Comparison of ENCODE assay signal across 15 cellular contexts in genomic region chr7:100726998-100727761, GRCh38. TPM values are rescaled to one million over a fixed set of nuclear protein-coding genes. Genes with fewer than 3 reads are reported as not detected.
A peak's percentile ranks its signal among the peaks of the same experiment; 100 is the strongest.
DNase-seq lines count a peak whose midpoint lies in the region; ATAC-seq, FAIRE-seq and TF ChIP-seq lines count a peak whose summit lies in the region.
"Had no signal": no experiment of that assay in that cellular context is flagged by ENCODE, and none has a peak within 500 bp of the region (broad histone marks: within the 10 kb centered on the region; RNA-seq: fewer than 3 reads in every experiment).

No MANE protein-coding gene starts in this region.

- in situ Hi-C loops in HepG2 (cut with HindIII; ENCODE audit: extremely low pct_ligation_motif_present, low pct_unique_long_range_greater_than_20kb): no loop called here

- ATAC-seq in HepG2 (no peak; the same call in 2 of the 3 replicates), GM19324 (IDR thresholded peaks at IDR 0.05; ENCODE audit: low FRiP score, unreplicated experiment) (no peak)
- ATAC-seq: activated T-cell treated with anti-CD3 and anti-CD28 coated beads, Interleukin-2, amount 50 U/mL, for 72 hours; heart right ventricle; naive thymus-derived CD8-positive, alpha-beta T cell; right cardiac atrium had no signal

- H3K4me1 ChIP-seq in HepG2 (ENCODE audit: insufficient read depth, low read length) (peaks cover 88% of the 10 kb centered on the region), vagina (peaks cover 21% of the 10 kb centered on the region), ascending aorta (no peaks in the 10 kb centered on the region)

- no peak for TF ChIP-seq POLR2A in HepG2 (IDR thresholded peaks at IDR 0.05; ENCODE audit: insufficient read depth in 1 of 2, low read depth in 2 of 2, low read length in 2 of 2)
- no peak for TF ChIP-seq POLR2A in vagina (IDR thresholded peaks at IDR 0.05)

- peak in 1 of 2 experiments; percentile 27; a peak in 1 of 4 replicates for TF ChIP-seq EP300 in HepG2 (IDR thresholded peaks at IDR 0.05; ENCODE audit: low read depth in 2 of 2, low read length in 2 of 2)
- TF ChIP-seq EP300 in HepG2 (CRISPR knock-in tag; IDR thresholded peaks at IDR 0.05; ENCODE audit: borderline replicate concordance): no peak

- H3K36me3 ChIP-seq in H7 (replicated peaks; ENCODE audit: control insufficient read depth, insufficient read depth, low read length) (no peaks in the 10 kb centered on the region), HepG2 (replicated peaks in 1 of 2; ENCODE audit: control insufficient read depth in 1 of 2, insufficient read depth in 2 of 2, low read length in 2 of 2) (no peaks in the 10 kb centered on the region), vagina (no peaks in the 10 kb centered on the region), ascending aorta (no peaks in the 10 kb centered on the region)
- H3K36me3 ChIP-seq: heart right ventricle had no signal

- no peak for TF ChIP-seq CTCF in choroid plexus epithelial cell (conservative IDR thresholded peaks at IDR 0.05; ENCODE audit: low read depth, low read length)
- no peak for TF ChIP-seq CTCF in HepG2 (CRISPR knock-in tag; IDR thresholded peaks at IDR 0.05)
- TF ChIP-seq CTCF in vagina (IDR thresholded peaks at IDR 0.05): no peak
- no peak for TF ChIP-seq CTCF in ascending aorta (IDR thresholded peaks at IDR 0.05)

- TF ChIP-seq RAD21 in HepG2 (CRISPR knock-in tag; IDR thresholded peaks at IDR 0.05): no peak

- no peaks in the 10 kb centered on the region for H4K20me1 ChIP-seq in HepG2 (ENCODE audit: insufficient read depth, low read length)

- FAIRE-seq in HepG2 (lab: Jason Lieb, UNC): peak; percentile 4

- POLR2A ChIA-PET in HepG2 (lab: Yijun Ruan, JAX): interaction anchor here (1.6 kb wide), 1 partner anchor 21 kb away, joined by 6 read pairs; the partner anchor contains the start of gene POP7

- 19% methylated on average over 12 of the region's 12 CpGs for WGBS in HepG2 (ENCODE audit: low lambda C conversion rate)

- H3K27me3 ChIP-seq in H7 (ENCODE audit: control insufficient read depth, insufficient read depth, low read length) (peaks cover 3% of the 10 kb centered on the region; the same call in 1 of the 2 replicates), HepG2 (ENCODE audit: control insufficient read depth in 1 of 2, insufficient read depth in 2 of 2, low read length in 2 of 2) (no peaks in the 10 kb centered on the region; a peak in 1 of 5 replicates), vagina (no peaks in the 10 kb centered on the region), ascending aorta (no peaks in the 10 kb centered on the region)

- H3K9me3 ChIP-seq in HepG2 (ENCODE audit: low read length): no peaks in the 10 kb centered on the region
- no peaks in the 10 kb centered on the region for H3K9me3 ChIP-seq in vagina
- H3K9me3 ChIP-seq in ascending aorta: no peaks in the 10 kb centered on the region
- H3K9me3 ChIP-seq: heart right ventricle had no signal

- CTCF ChIA-PET in HepG2 (lab: Yijun Ruan, JAX; ENCODE audit: low intra/inter-chr PET ratio, low total read pairs): interaction anchor here (1.5 to 4.6 kb wide), 2 partner anchors 22 to 125 kb away, joined by 3 to 37 read pairs; partner anchors contain the start of genes POP7 and SLC12A9

- no peak overlapping the region for H2AFZ ChIP-seq in HepG2 (ENCODE audit: low read length)

- no TSS peak for BruUV-seq in HepG2 (replicated peaks; lab: Mats Ljungman, UMichigan)

- H3K9ac ChIP-seq in HepG2 (ENCODE audit: insufficient read depth, low read depth, low read length): no peak overlapping the region

- H3K27ac ChIP-seq in HepG2 (ENCODE audit: extremely low read length, insufficient read depth, low read length): no peak overlapping the region
- peak overlapping the region; percentile 48 for H3K27ac ChIP-seq in vagina
- no peak overlapping the region for H3K27ac ChIP-seq in ascending aorta
- H3K27ac ChIP-seq: heart right ventricle had no signal

- H3K4me3 ChIP-seq in H7 (ENCODE audit: insufficient read depth, low read depth, low read length) (no peak overlapping the region), choroid plexus epithelial cell (ENCODE audit: low read depth, low read length) (no peak overlapping the region), HepG2 (replicated peaks in 1 of 3; ENCODE audit: insufficient read depth in 1 of 3, low read depth in 2 of 3, low read length in 3 of 3) (no peak overlapping the region), vagina (no peak overlapping the region), ascending aorta (no peak overlapping the region)
- H3K4me3 ChIP-seq: heart right ventricle had no signal

- peak; percentile 5 for DNase-seq in H7
- peak; percentile 81 for DNase-seq in choroid plexus epithelial cell (ENCODE audit: low read depth)
- DNase-seq in HepG2 (ENCODE audit: low spot score): peak; percentile 32
- DNase-seq in vagina (ENCODE audit: extremely low spot score in 2 of 2): no peak
- no peak for DNase-seq in NCI-H1105 (lab: John Stamatoyannopoulos, UW)
- DNase-seq in ascending aorta (ENCODE audit: low spot score in 2 of 2): no peak
- DNase-seq: activated T-cell treated with anti-CD3 and anti-CD28 coated beads, Interleukin-2, amount 50 U/mL, for 72 hours; Calu3; heart right ventricle; naive thymus-derived CD8-positive, alpha-beta T cell; NCI-H1436; NCI-H510A treated with DMSO at 0.1 percent for 48 hours; right cardiac atrium had no signal

- peak overlapping the region; percentile 38 for H3K4me2 ChIP-seq in HepG2 (ENCODE audit: low read depth, low read length)

- intact Hi-C loops in HepG2 (cut with micrococcal nuclease; ENCODE audit: unreplicated experiment) (no loop called here), vagina (cut with DNase I) (no loop called here), ascending aorta (cut with DNase I) (loop anchor here (5.0 kb wide), 2 partner anchors 125 to 260 kb away; partner anchors contain the start of gene SLC12A9)

- peaks cover 3% of the 10 kb centered on the region for H3K79me2 ChIP-seq in HepG2 (ENCODE audit: insufficient read depth, low read length)

RNA-seq across cellular contexts. Expression of gene ZAN, which starts 6.2 kb away (rescaled TPM):
- 0.03 TPM in 1 of 2 replicates, not detected in the other for total RNA-seq in H7 (2014; rRNA removed; shearing (Covaris generic))
- total RNA-seq in HepG2 (2016; rRNA removed; fragmentation: Illumina TruSeq; extraction: Trizol): 0.02 and 0.08 TPM in 2 replicates
- total RNA-seq in HepG2 (2016; cell fraction: cytosol; rRNA removed; fragmentation: Illumina TruSeq; extraction: Trizol; ENCODE audit: low read depth): 0.09 and 0.10 TPM in 2 replicates
- 0.04 TPM in 2 replicates for total RNA-seq in HepG2 (2016; cell fraction: insoluble cytoplasmic fraction; rRNA removed; fragmentation: Illumina TruSeq; extraction: Trizol)
- 0.03 and 0.06 TPM in 2 replicates for total RNA-seq in HepG2 (2016; cell fraction: membrane; rRNA removed; fragmentation: Illumina TruSeq; extraction: Trizol)
- 0.06 TPM in 2 replicates for total RNA-seq in HepG2 (2016; cell fraction: nucleus; rRNA removed; fragmentation: Illumina TruSeq; extraction: Trizol)
- polyA plus RNA-seq in HepG2 (2011; rRNA removed): 0.09 and 0.14 TPM in 2 replicates
- 0.07 and 0.08 TPM in 2 replicates for polyA plus RNA-seq in HepG2 (2011; cell fraction: cytosol; rRNA removed)
- polyA plus RNA-seq in HepG2 (2011; cell fraction: nucleus; rRNA removed): 0.55 and 0.66 TPM in 2 replicates
- 0.13 and 0.23 TPM in 2 replicates for polyA plus RNA-seq in HepG2 (2012)
- polyA plus RNA-seq in HepG2 (2016; cell fraction: cytosol; fragmentation: Illumina TruSeq; extraction: Trizol; ENCODE audit: low read depth): 0.05 TPM in 2 replicates
- polyA plus RNA-seq in HepG2 (2016; cell fraction: insoluble cytoplasmic fraction; fragmentation: Illumina TruSeq; extraction: Trizol; ENCODE audit: low read depth): 0.05 and 0.12 TPM in 2 replicates
- 0.07 and 0.08 TPM in 2 replicates for polyA plus RNA-seq in HepG2 (2016; cell fraction: membrane; fragmentation: Illumina TruSeq; extraction: Trizol; ENCODE audit: low read depth)
- polyA plus RNA-seq in HepG2 (2016; cell fraction: nucleus; fragmentation: Illumina TruSeq; extraction: Trizol; ENCODE audit: insufficient read depth, low read depth): 0.44 and 0.63 TPM in 2 replicates
- 0.48 TPM in 1 of 2 replicates, not detected in the other for polyA minus RNA-seq in HepG2 (2011; rRNA and poly(A)+ RNA removed; ENCODE audit: low replicate concordance)
- 0.10 and 0.18 TPM in 2 replicates for polyA minus RNA-seq in HepG2 (2011; cell fraction: cytosol; rRNA and poly(A)+ RNA removed)
- 0.25 and 0.26 TPM in 2 replicates for polyA minus RNA-seq in HepG2 (2011; cell fraction: nucleus; rRNA and poly(A)+ RNA removed)
- total RNA-seq in vagina: not detected
- total RNA-seq in ascending aorta: not detected
- total RNA-seq: activated T-cell treated with anti-CD3 and anti-CD28 coated beads, Interleukin-2, amount 50 U/mL, for 72 hours; Calu3; heart right ventricle; naive thymus-derived CD8-positive, alpha-beta T cell; right cardiac atrium; T-helper 2 cell treated with Interferon-gamma antibody and Interleukin-4, amounts not matched to agents 100 ng/mL and 5 ng/mL, for 36 hours had no signal
- polyA plus RNA-seq: heart right ventricle, right cardiac atrium had no signal

RNA-seq across cellular contexts. Expression of gene EPO, which starts 6.9 kb away (rescaled TPM):
- 0.15 TPM in 1 of 2 replicates, not detected in the other for total RNA-seq in H7 (2014; rRNA removed; shearing (Covaris generic))
- 9.9 and 10.3 TPM in 2 replicates for total RNA-seq in HepG2 (2016; rRNA removed; fragmentation: Illumina TruSeq; extraction: Trizol)
- total RNA-seq in HepG2 (2016; cell fraction: cytosol; rRNA removed; fragmentation: Illumina TruSeq; extraction: Trizol; ENCODE audit: low read depth): 10.8 and 15.4 TPM in 2 replicates
- total RNA-seq in HepG2 (2016; cell fraction: insoluble cytoplasmic fraction; rRNA removed; fragmentation: Illumina TruSeq; extraction: Trizol): 9.7 and 9.8 TPM in 2 replicates
- total RNA-seq in HepG2 (2016; cell fraction: membrane; rRNA removed; fragmentation: Illumina TruSeq; extraction: Trizol): 16.5 and 20.1 TPM in 2 replicates
- 5.3 and 6.7 TPM in 2 replicates for total RNA-seq in HepG2 (2016; cell fraction: nucleus; rRNA removed; fragmentation: Illumina TruSeq; extraction: Trizol)
- polyA plus RNA-seq in HepG2 (2011; rRNA removed): 25.7 and 26.2 TPM in 2 replicates
- polyA plus RNA-seq in HepG2 (2011; cell fraction: cytosol; rRNA removed): 19.8 and 27.3 TPM in 2 replicates
- polyA plus RNA-seq in HepG2 (2011; cell fraction: nucleus; rRNA removed): 19.5 and 22.2 TPM in 2 replicates
- polyA plus RNA-seq in HepG2 (2012): 8.8 and 13.8 TPM in 2 replicates
- 12.3 and 15.4 TPM in 2 replicates for polyA plus RNA-seq in HepG2 (2016; cell fraction: cytosol; fragmentation: Illumina TruSeq; extraction: Trizol; ENCODE audit: low read depth)
- 10.0 and 11.4 TPM in 2 replicates for polyA plus RNA-seq in HepG2 (2016; cell fraction: insoluble cytoplasmic fraction; fragmentation: Illumina TruSeq; extraction: Trizol; ENCODE audit: low read depth)
- 14.8 and 16.9 TPM in 2 replicates for polyA plus RNA-seq in HepG2 (2016; cell fraction: membrane; fragmentation: Illumina TruSeq; extraction: Trizol; ENCODE audit: low read depth)
- polyA plus RNA-seq in HepG2 (2016; cell fraction: nucleus; fragmentation: Illumina TruSeq; extraction: Trizol; ENCODE audit: insufficient read depth, low read depth): 13.7 and 14.3 TPM in 2 replicates
- polyA minus RNA-seq in HepG2 (2011; rRNA and poly(A)+ RNA removed; ENCODE audit: low replicate concordance): 17.8 TPM in 1 of 2 replicates, not detected in the other
- polyA minus RNA-seq in HepG2 (2011; cell fraction: cytosol; rRNA and poly(A)+ RNA removed): 10.0 and 11.1 TPM in 2 replicates
- polyA minus RNA-seq in HepG2 (2011; cell fraction: nucleus; rRNA and poly(A)+ RNA removed): 2.6 and 3.1 TPM in 2 replicates
- total RNA-seq in vagina: not detected
- total RNA-seq in ascending aorta: not detected
- total RNA-seq: Calu3; naive thymus-derived CD8-positive, alpha-beta T cell; right cardiac atrium; T-helper 2 cell treated with Interferon-gamma antibody and Interleukin-4, amounts not matched to agents 100 ng/mL and 5 ng/mL, for 36 hours had no signal
- polyA plus RNA-seq: heart right ventricle; naive thymus-derived CD8-positive, alpha-beta T cell; right cardiac atrium had no signal

RNA-seq across cellular contexts. Expression of gene POP7, which starts 21.3 kb away (rescaled TPM):
- 95.0 and 128 TPM in 2 replicates for total RNA-seq in H7 (2014; rRNA removed; shearing (Covaris generic))
- total RNA-seq in HepG2 (2016; rRNA removed; fragmentation: Illumina TruSeq; extraction: Trizol) (91.1 and 91.5 TPM in 2 replicates), vagina (44.0 TPM), ascending aorta (44.0 TPM)
- total RNA-seq in HepG2 (2016; cell fraction: cytosol; rRNA removed; fragmentation: Illumina TruSeq; extraction: Trizol; ENCODE audit: low read depth): 80.9 and 134 TPM in 2 replicates
- 88.0 and 96.3 TPM in 2 replicates for total RNA-seq in HepG2 (2016; cell fraction: insoluble cytoplasmic fraction; rRNA removed; fragmentation: Illumina TruSeq; extraction: Trizol)
- total RNA-seq in HepG2 (2016; cell fraction: membrane; rRNA removed; fragmentation: Illumina TruSeq; extraction: Trizol): 82.0 and 130 TPM in 2 replicates
- 30.9 and 33.0 TPM in 2 replicates for total RNA-seq in HepG2 (2016; cell fraction: nucleus; rRNA removed; fragmentation: Illumina TruSeq; extraction: Trizol)
- polyA plus RNA-seq in HepG2 (2011; rRNA removed): 63.9 and 70.6 TPM in 2 replicates
- polyA plus RNA-seq in HepG2 (2011; cell fraction: cytosol; rRNA removed): 59.0 and 91.7 TPM in 2 replicates
- polyA plus RNA-seq in HepG2 (2011; cell fraction: nucleus; rRNA removed): 30.7 and 33.6 TPM in 2 replicates
- 35.3 and 43.7 TPM in 2 replicates for polyA plus RNA-seq in HepG2 (2012)
- polyA plus RNA-seq in HepG2 (2016; cell fraction: cytosol; fragmentation: Illumina TruSeq; extraction: Trizol; ENCODE audit: low read depth): 72.9 and 135 TPM in 2 replicates
- 95.2 and 106 TPM in 2 replicates for polyA plus RNA-seq in HepG2 (2016; cell fraction: insoluble cytoplasmic fraction; fragmentation: Illumina TruSeq; extraction: Trizol; ENCODE audit: low read depth)
- 75.0 and 120 TPM in 2 replicates for polyA plus RNA-seq in HepG2 (2016; cell fraction: membrane; fragmentation: Illumina TruSeq; extraction: Trizol; ENCODE audit: low read depth)
- 59.0 and 71.0 TPM in 2 replicates for polyA plus RNA-seq in HepG2 (2016; cell fraction: nucleus; fragmentation: Illumina TruSeq; extraction: Trizol; ENCODE audit: insufficient read depth, low read depth)
- polyA minus RNA-seq in HepG2 (2011; rRNA and poly(A)+ RNA removed; ENCODE audit: low replicate concordance): 32.0 and 34.2 TPM in 2 replicates
- 21.5 and 21.6 TPM in 2 replicates for polyA minus RNA-seq in HepG2 (2011; cell fraction: cytosol; rRNA and poly(A)+ RNA removed)
- 4.5 and 5.0 TPM in 2 replicates for polyA minus RNA-seq in HepG2 (2011; cell fraction: nucleus; rRNA and poly(A)+ RNA removed)

RNA-seq across cellular contexts. Expression of gene GIGYF1, which starts 33.1 kb away (rescaled TPM):
- 48.2 and 66.4 TPM in 2 replicates for total RNA-seq in H7 (2014; rRNA removed; shearing (Covaris generic))
- total RNA-seq in HepG2 (2016; rRNA removed; fragmentation: Illumina TruSeq; extraction: Trizol) (6.4 and 16.1 TPM in 2 replicates), vagina (20.6 TPM), ascending aorta (31.1 TPM)
- 1.1 TPM in 2 replicates for total RNA-seq in HepG2 (2016; cell fraction: cytosol; rRNA removed; fragmentation: Illumina TruSeq; extraction: Trizol; ENCODE audit: low read depth)
- total RNA-seq in HepG2 (2016; cell fraction: insoluble cytoplasmic fraction; rRNA removed; fragmentation: Illumina TruSeq; extraction: Trizol): 5.2 and 15.6 TPM in 2 replicates
- 2.5 and 3.1 TPM in 2 replicates for total RNA-seq in HepG2 (2016; cell fraction: membrane; rRNA removed; fragmentation: Illumina TruSeq; extraction: Trizol)
- total RNA-seq in HepG2 (2016; cell fraction: nucleus; rRNA removed; fragmentation: Illumina TruSeq; extraction: Trizol): 20.9 and 26.7 TPM in 2 replicates
- polyA plus RNA-seq in HepG2 (2011; rRNA removed): 7.6 and 10.2 TPM in 2 replicates
- polyA plus RNA-seq in HepG2 (2011; cell fraction: cytosol; rRNA removed): 2.9 and 4.4 TPM in 2 replicates
- 109 and 136 TPM in 2 replicates for polyA plus RNA-seq in HepG2 (2011; cell fraction: nucleus; rRNA removed)
- polyA plus RNA-seq in HepG2 (2012): 14.6 and 15.7 TPM in 2 replicates
- 0.49 and 0.50 TPM in 2 replicates for polyA plus RNA-seq in HepG2 (2016; cell fraction: cytosol; fragmentation: Illumina TruSeq; extraction: Trizol; ENCODE audit: low read depth)
- polyA plus RNA-seq in HepG2 (2016; cell fraction: insoluble cytoplasmic fraction; fragmentation: Illumina TruSeq; extraction: Trizol; ENCODE audit: low read depth): 4.7 and 6.6 TPM in 2 replicates
- 1.2 and 1.8 TPM in 2 replicates for polyA plus RNA-seq in HepG2 (2016; cell fraction: membrane; fragmentation: Illumina TruSeq; extraction: Trizol; ENCODE audit: low read depth)
- polyA plus RNA-seq in HepG2 (2016; cell fraction: nucleus; fragmentation: Illumina TruSeq; extraction: Trizol; ENCODE audit: insufficient read depth, low read depth): 82.9 and 91.2 TPM in 2 replicates
- polyA minus RNA-seq in HepG2 (2011; rRNA and poly(A)+ RNA removed; ENCODE audit: low replicate concordance): 10.8 and 12.0 TPM in 2 replicates
- polyA minus RNA-seq in HepG2 (2011; cell fraction: cytosol; rRNA and poly(A)+ RNA removed): 5.3 and 5.8 TPM in 2 replicates
- 29.1 and 35.3 TPM in 2 replicates for polyA minus RNA-seq in HepG2 (2011; cell fraction: nucleus; rRNA and poly(A)+ RNA removed)

RNA-seq across cellular contexts. Expression of gene GNB2, which starts 53.6 kb away (rescaled TPM):
- total RNA-seq in H7 (2014; rRNA removed; shearing (Covaris generic)): 108 and 122 TPM in 2 replicates
- 48.3 and 64.3 TPM in 2 replicates for total RNA-seq in HepG2 (2016; rRNA removed; fragmentation: Illumina TruSeq; extraction: Trizol)
- total RNA-seq in HepG2 (2016; cell fraction: cytosol; rRNA removed; fragmentation: Illumina TruSeq; extraction: Trizol; ENCODE audit: low read depth): 84.0 and 90.3 TPM in 2 replicates
- total RNA-seq in HepG2 (2016; cell fraction: insoluble cytoplasmic fraction; rRNA removed; fragmentation: Illumina TruSeq; extraction: Trizol): 51.7 and 55.9 TPM in 2 replicates
- 95.7 and 129 TPM in 2 replicates for total RNA-seq in HepG2 (2016; cell fraction: membrane; rRNA removed; fragmentation: Illumina TruSeq; extraction: Trizol)
- total RNA-seq in HepG2 (2016; cell fraction: nucleus; rRNA removed; fragmentation: Illumina TruSeq; extraction: Trizol): 30.4 and 32.6 TPM in 2 replicates
- 67.1 and 82.0 TPM in 2 replicates for polyA plus RNA-seq in HepG2 (2011; rRNA removed)
- 69.6 and 88.5 TPM in 2 replicates for polyA plus RNA-seq in HepG2 (2011; cell fraction: cytosol; rRNA removed)
- polyA plus RNA-seq in HepG2 (2011; cell fraction: nucleus; rRNA removed): 82.9 and 91.9 TPM in 2 replicates
- 80.2 and 110 TPM in 2 replicates for polyA plus RNA-seq in HepG2 (2012)
- 141 and 174 TPM in 2 replicates for polyA plus RNA-seq in HepG2 (2016; cell fraction: cytosol; fragmentation: Illumina TruSeq; extraction: Trizol; ENCODE audit: low read depth)
- 105 and 126 TPM in 2 replicates for polyA plus RNA-seq in HepG2 (2016; cell fraction: insoluble cytoplasmic fraction; fragmentation: Illumina TruSeq; extraction: Trizol; ENCODE audit: low read depth)
- 137 and 159 TPM in 2 replicates for polyA plus RNA-seq in HepG2 (2016; cell fraction: membrane; fragmentation: Illumina TruSeq; extraction: Trizol; ENCODE audit: low read depth)
- polyA plus RNA-seq in HepG2 (2016; cell fraction: nucleus; fragmentation: Illumina TruSeq; extraction: Trizol; ENCODE audit: insufficient read depth, low read depth): 84.9 and 92.0 TPM in 2 replicates
- 104 and 125 TPM in 2 replicates for polyA minus RNA-seq in HepG2 (2011; rRNA and poly(A)+ RNA removed; ENCODE audit: low replicate concordance)
- polyA minus RNA-seq in HepG2 (2011; cell fraction: cytosol; rRNA and poly(A)+ RNA removed): 35.2 and 43.4 TPM in 2 replicates
- polyA minus RNA-seq in HepG2 (2011; cell fraction: nucleus; rRNA and poly(A)+ RNA removed): 10.0 and 11.4 TPM in 2 replicates
- total RNA-seq in vagina: 283 TPM
- total RNA-seq in ascending aorta: 500 TPM

Comparison
In these comparisons a context has a peak if more than half of its experiments do, and no peak if none do; other contexts are left out.
1. DNase-seq: peak in H7 (single experiment), choroid plexus epithelial cell (single experiment) and HepG2 (single experiment); none in vagina (0 of 2), NCI-H1105 (single experiment) and ascending aorta (0 of 2).